In the genomic region with DNA sequence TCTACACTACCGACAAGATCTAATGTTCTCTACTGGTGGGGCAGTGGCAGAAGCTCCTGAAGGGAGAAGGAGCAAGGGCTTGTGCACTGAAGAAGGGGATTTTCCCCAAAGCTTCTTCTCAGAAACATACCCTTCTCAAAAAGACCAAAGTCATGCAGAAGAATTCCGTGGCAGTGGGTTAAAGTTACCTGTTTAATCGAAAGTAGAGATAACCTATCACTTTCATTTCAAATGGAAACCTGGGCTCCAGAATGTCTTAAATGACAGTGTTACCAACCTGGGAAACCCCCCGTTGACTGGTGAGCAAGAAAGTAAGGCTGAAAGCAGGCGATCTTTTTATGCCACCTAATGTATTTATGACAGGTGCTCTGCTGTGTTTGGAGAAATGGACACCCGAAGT, we compare ENCODE assay signal across 10 cellular contexts.
DNase-seq lines count a peak whose midpoint lies in the region; ATAC-seq and TF ChIP-seq lines count a peak whose summit lies in the region.
"Had no signal": no experiment of that assay in that cellular context is flagged by ENCODE, and none has a peak within 500 bp of the region (broad histone marks: within the 10 kb centered on the region; RNA-seq: fewer than 3 reads in every experiment).

No MANE protein-coding gene starts in this region.

- H3K9me3 Mint-ChIP-seq in activated naive CD8-positive, alpha-beta T cell treated with anti-CD3 and anti-CD28 coated beads for 36 hours: no peaks in the 10 kb centered on the region

- ATAC-seq in GM21381 (IDR thresholded peaks at IDR 0.05; ENCODE audit: unreplicated experiment) (peak; percentile 83), HG03354 (IDR thresholded peaks at IDR 0.05; ENCODE audit: poor library complexity, severe bottlenecking, unreplicated experiment) (peak; percentile 94)
- ATAC-seq: lower lobe of right lung had no signal

- H3K27me3 Mint-ChIP-seq in activated naive CD8-positive, alpha-beta T cell treated with anti-CD3 and anti-CD28 coated beads for 36 hours: no peaks in the 10 kb centered on the region

- peak overlapping the region; percentile 93 for H3K27ac Mint-ChIP-seq in activated naive CD8-positive, alpha-beta T cell treated with anti-CD3 and anti-CD28 coated beads for 36 hours

- peak; percentile 15 for DNase-seq in GM13976 (ENCODE audit: low spot score)
- peak; percentile 54 for DNase-seq in activated naive CD8-positive, alpha-beta T cell treated with anti-CD3 and anti-CD28 coated beads for 36 hours
- DNase-seq in NCI-H446 treated with DMSO at 0.1 percent for 48 hours (lab: John Stamatoyannopoulos, UW): no peak
- DNase-seq in SW 1271 (lab: John Stamatoyannopoulos, UW): no peak
- no peak for DNase-seq in NCI-H2081 treated with DMSO at 0.1 percent for 48 hours (lab: John Stamatoyannopoulos, UW)
- no peak for DNase-seq in T1000 (lab: John Stamatoyannopoulos, UW)
- DNase-seq: Caco-2, lower lobe of right lung had no signal

- TF ChIP-seq CTCF in GM13976 (IDR thresholded peaks at IDR 0.05; ENCODE audit: borderline replicate concordance, control extremely low read depth, extremely low read depth, insufficient read depth, missing control alignments): no peak

- H3K4me3 Mint-ChIP-seq in activated naive CD8-positive, alpha-beta T cell treated with anti-CD3 and anti-CD28 coated beads for 36 hours: peak overlapping the region; percentile 44

- in situ Hi-C loops in GM13976 (cut with MboI; ENCODE audit: low sequenced_read_pairs, unreplicated experiment): no loop called here

- H3K4me1 Mint-ChIP-seq in activated naive CD8-positive, alpha-beta T cell treated with anti-CD3 and anti-CD28 coated beads for 36 hours: peaks cover 49% of the 10 kb centered on the region

- H3K36me3 Mint-ChIP-seq in activated naive CD8-positive, alpha-beta T cell treated with anti-CD3 and anti-CD28 coated beads for 36 hours: peaks cover 3% of the 10 kb centered on the region

Comparison
In these comparisons a context has a peak if more than half of its experiments do, and no peak if none do; other contexts are left out.
1. DNase-seq: peak in GM13976 (single experiment) and activated naive CD8-positive, alpha-beta T cell treated with anti-CD3 and anti-CD28 coated beads for 36 hours (single experiment); none in NCI-H446 treated with DMSO at 0.1 percent for 48 hours (single experiment), SW 1271 (0 of 2), NCI-H2081 treated with DMSO at 0.1 percent for 48 hours (single experiment) and T1000 (single experiment).